In genomic region chr1:14949836-14950674, GRCh38 we compare ENCODE assay signal across 23 cellular contexts.
DNase-seq lines count a peak whose midpoint lies in the region; ATAC-seq, FAIRE-seq and TF ChIP-seq lines count a peak whose summit lies in the region.
"Had no signal": no experiment of that assay in that cellular context is flagged by ENCODE, and none has a peak within 500 bp of the region (broad histone marks: within the 10 kb centered on the region; RNA-seq: fewer than 3 reads in every experiment).

No MANE protein-coding gene starts in this region.

- no peak overlapping the region for H2BK15ac ChIP-seq in mesendoderm (replicated peaks; ENCODE audit: low read depth)

- H3K27ac Mint-ChIP-seq in chondrocyte (ENCODE audit: unreplicated experiment) = peak overlapping the region; percentile 76

- H3K79me2 ChIP-seq in mesendoderm (ENCODE audit: control insufficient read depth, insufficient read depth, low read length) = peaks cover 4% of the 10 kb centered on the region

- H3K23ac ChIP-seq in mesendoderm (ENCODE audit: low read length) = no peak overlapping the region

- ATAC-seq in GM19455 (IDR thresholded peaks at IDR 0.05; ENCODE audit: unreplicated experiment) (no peak), HG02759 (IDR thresholded peaks at IDR 0.05; ENCODE audit: unreplicated experiment) (no peak)
- ATAC-seq: left colon; stimulated activated naive CD8-positive, alpha-beta T cell treated with anti-CD3 and anti-CD28 coated beads, Interleukin-15, Interleukin-2, amounts not matched to agents 100 U/mL and 50 U/mL, for 24 hours had no signal

- no peak overlapping the region for H2BK5ac ChIP-seq in mesendoderm (ENCODE audit: low read length)

- H3K4me3 ChIP-seq in mesendoderm (ENCODE audit: low read length) (no peak overlapping the region), small intestine (ENCODE audit: low read depth in 1 of 2, low read length in 2 of 2) (no peak overlapping the region)
- H3K4me3 ChIP-seq: MG63, right lobe of liver had no signal

- H3K9ac ChIP-seq in mesendoderm (ENCODE audit: low read length) = peak overlapping the region; percentile 34
- H3K9ac ChIP-seq: SK-N-SH had no signal

- FAIRE-seq in small intestine (lab: Jason Lieb, UNC) = no peak
- FAIRE-seq: colon, GM12891 had no signal

- no peak overlapping the region for H4K8ac ChIP-seq in mesendoderm (ENCODE audit: low read depth, low read length)

- H2BK120ac ChIP-seq in mesendoderm (ENCODE audit: low read depth, low read length) = no peak overlapping the region

- H3K36me3 ChIP-seq in mesendoderm (ENCODE audit: control insufficient read depth, insufficient read depth, low read length) (no peaks in the 10 kb centered on the region), small intestine (ENCODE audit: control insufficient read depth in 2 of 2, insufficient read depth in 2 of 2, low read length in 2 of 2) (no peaks in the 10 kb centered on the region)
- H3K36me3 ChIP-seq: right lobe of liver had no signal

- H2AK5ac ChIP-seq in mesendoderm (ENCODE audit: low read length) = no peak overlapping the region

- peaks cover 71% of the 10 kb centered on the region for H3K4me1 Mint-ChIP-seq in chondrocyte (ENCODE audit: low read depth)

- H3K27me3 ChIP-seq in mesendoderm (ENCODE audit: insufficient read depth, low read length, poor library complexity) (no peaks in the 10 kb centered on the region), small intestine (ENCODE audit: control insufficient read depth in 2 of 2, insufficient read depth in 2 of 2, low read length in 2 of 2) (no peaks in the 10 kb centered on the region)
- H3K27me3 ChIP-seq: MG63, right lobe of liver had no signal

- no peak overlapping the region for H3K4me3 Mint-ChIP-seq in chondrocyte (ENCODE audit: unreplicated experiment)

- no peak overlapping the region for H3K4ac ChIP-seq in mesendoderm (ENCODE audit: low read depth, low read length)

- H3K9me3 Mint-ChIP-seq in chondrocyte (ENCODE audit: low read depth) = no peaks in the 10 kb centered on the region

- no peak overlapping the region for H3K18ac ChIP-seq in mesendoderm (ENCODE audit: low read length)

- H3K36me3 Mint-ChIP-seq in chondrocyte (ENCODE audit: low read depth) = peaks cover 2% of the 10 kb centered on the region

- no CpG with 5 or more reads among the region's 18 CpGs for WGBS in mesendoderm (ENCODE audit: extremely low coverage, insufficient coverage, low lambda C conversion rate)
- 85 to 94% (median 88%) methylated on average over 18 of the region's 18 CpGs for WGBS in small intestine, 3 donors

- peaks cover 23% of the 10 kb centered on the region for H3K79me1 ChIP-seq in mesendoderm (ENCODE audit: low read length)

- no peak for TF ChIP-seq CTCF in chondrocyte (IDR thresholded peaks at IDR 0.05)

- H3K4me1 ChIP-seq in mesendoderm (ENCODE audit: control insufficient read depth, low read depth, low read length) (peaks cover 12% of the 10 kb centered on the region), small intestine (ENCODE audit: control insufficient read depth in 2 of 2, insufficient read depth in 1 of 2, low read depth in 1 of 2, low read length in 1 of 2) (no peaks in the 10 kb centered on the region)
- H3K4me1 ChIP-seq: Caco-2, right lobe of liver had no signal

- H3K27ac ChIP-seq in mesendoderm (ENCODE audit: low read depth, low read length) (no peak overlapping the region), temporal lobe (ENCODE audit: low read depth, low read length) (peak overlapping the region; percentile 64), small intestine (ENCODE audit: low read depth in 1 of 2, low read length in 1 of 2) (no peak overlapping the region)
- H3K27ac ChIP-seq: right lobe of liver had no signal

- no peak overlapping the region for H4K5ac ChIP-seq in mesendoderm (ENCODE audit: low read length)

- peak overlapping the region; percentile 46 for H3K56ac ChIP-seq in mesendoderm (ENCODE audit: low read length)

- no peaks in the 10 kb centered on the region for H3K27me3 Mint-ChIP-seq in chondrocyte (ENCODE audit: low read depth)

- no peak overlapping the region for H3K4me2 ChIP-seq in mesendoderm (ENCODE audit: low read length)
- H3K4me2 ChIP-seq: SK-N-SH had no signal

- DNase-seq in HEK293T (ENCODE audit: extremely low spot score) (peak; percentile 28), chondrocyte (ENCODE audit: low spot score) (no peak), mesendoderm (peak; percentile 69), small intestine (no peak), ecto neural progenitor cell (ENCODE audit: low spot score) (no peak)
- DNase-seq: activated CD4-positive, alpha-beta T cell treated with anti-CD3 and anti-CD28 coated beads for 4 hours; activated gamma-delta T cell; Caco-2; GDM1; left colon; MG63; NCI-H146; NCI-H446; NK-92 treated with Interleukin-12 subunit alpha and Interleukin-12 subunit beta, amount 100 ng/mL, for 24 hours; right lobe of liver; SK-N-SH; stimulated activated naive CD8-positive, alpha-beta T cell treated with anti-CD3 and anti-CD28 coated beads, Interleukin-15, Interleukin-2, amounts not matched to agents 100 U/mL and 50 U/mL, for 24 hours; T1000 had no signal

- POLR2A ChIA-PET in HEK293T (lab: Yijun Ruan, JAX) = no interaction called here

- CTCF ChIA-PET in HEK293T (lab: Yijun Ruan, JAX) = no interaction called here

- H3K9me3 ChIP-seq in small intestine (ENCODE audit: control insufficient read depth, low read depth) = no peaks in the 10 kb centered on the region
- H3K9me3 ChIP-seq: Caco-2, MG63, right lobe of liver, SK-N-SH had no signal

TF ChIP-seq in HEK293T, 16 proteins besides CTCF, POLR2A, EP300 and RAD21:
- TF ChIP-seq LEF1 (IDR thresholded peaks at IDR 0.05; ENCODE audit: borderline replicate concordance) (no peak), SP1 (IDR thresholded peaks at IDR 0.05) (no peak), ELF4 (IDR thresholded peaks at IDR 0.05) (no peak)

Comparison
In these comparisons a context has a peak if more than half of its experiments do, and no peak if none do; other contexts are left out.
1. DNase-seq: peak in HEK293T (single experiment) and mesendoderm (single experiment); none in chondrocyte (single experiment), small intestine (single experiment) and ecto neural progenitor cell (single experiment).